ENCODE assay signal across 9 cellular contexts in the genomic region with DNA sequence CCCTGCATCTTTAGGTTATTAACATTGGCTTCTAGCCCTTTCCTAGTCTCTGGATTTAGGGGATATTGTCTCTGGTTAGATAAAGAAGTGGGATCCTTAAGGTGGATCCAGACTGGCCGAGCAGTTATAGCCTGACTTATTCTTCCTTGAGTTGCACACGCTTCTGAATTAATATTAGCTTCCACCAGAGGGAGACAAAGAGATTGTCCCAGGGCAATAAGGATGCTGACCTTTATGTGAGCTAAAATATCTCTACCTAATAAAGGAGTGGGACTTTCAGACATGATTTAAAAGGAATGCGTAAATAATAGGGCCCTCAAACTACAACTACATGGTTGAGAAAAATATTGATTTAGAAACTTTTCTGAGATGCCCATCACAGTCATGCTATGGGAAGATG.
A peak's percentile ranks its signal among the peaks of the same experiment; 100 is the strongest.
DNase-seq lines count a peak whose midpoint lies in the region; ATAC-seq and TF ChIP-seq lines count a peak whose summit lies in the region.
"Had no signal": no experiment of that assay in that cellular context is flagged by ENCODE, and none has a peak within 500 bp of the region (broad histone marks: within the 10 kb centered on the region; RNA-seq: fewer than 3 reads in every experiment).

No MANE protein-coding gene starts in this region.

- peak; percentile 84 for ATAC-seq in HG03025 (IDR thresholded peaks at IDR 0.05; ENCODE audit: low FRiP score, unreplicated experiment)
- no peak for ATAC-seq in effector memory CD8-positive, alpha-beta T cell (replicated peaks)

- no peaks in the 10 kb centered on the region for H3K27me3 Mint-ChIP-seq in effector memory CD8-positive, alpha-beta T cell
- H3K27me3 Mint-ChIP-seq in CD8-positive, alpha-beta memory T cell, result no peaks in the 10 kb centered on the region

- H3K27ac ChIP-seq in CD8-positive, alpha-beta memory T cell (ENCODE audit: low read depth, low read length), result no peak overlapping the region
- H3K27ac ChIP-seq: skin epidermis had no signal

- CTCF ChIA-PET in CD8-positive, alpha-beta memory T cell (lab: Charles Lee), result no interaction called here

- peaks cover 0 to 3% of the 10 kb centered on the region in 2 donors for H3K9me3 Mint-ChIP-seq in effector memory CD8-positive, alpha-beta T cell
- H3K9me3 Mint-ChIP-seq in CD8-positive, alpha-beta memory T cell, result peaks cover 0 to 2% (median 0%) of the 10 kb centered on the region in 5 donors

- no peaks in the 10 kb centered on the region for H3K36me3 ChIP-seq in CD8-positive, alpha-beta memory T cell (ENCODE audit: insufficient read depth, low read length)

- no peaks in the 10 kb centered on the region for H3K27me3 ChIP-seq in CD8-positive, alpha-beta memory T cell (ENCODE audit: insufficient read depth, low read length, poor library complexity, severe bottlenecking)

- H3K4me3 ChIP-seq in fibroblast of pulmonary artery (replicated peaks; ENCODE audit: low read depth, low read length), result no peak overlapping the region
- H3K4me3 ChIP-seq in CD8-positive, alpha-beta memory T cell (ENCODE audit: low read length), result no peak overlapping the region
- H3K4me3 ChIP-seq: skin epidermis had no signal

- DNase-seq in SIG-M5 treated with dmso at 0.1 percent for 504 hours (lab: John Stamatoyannopoulos, UW; ENCODE audit: unreplicated experiment), result peak; percentile 43
- DNase-seq in SIG-M5 (lab: John Stamatoyannopoulos, UW), result no peak
- peak; percentile 26 for DNase-seq in NCI-H82 treated with DMSO at 0.1 percent for 48 hours (lab: John Stamatoyannopoulos, UW; ENCODE audit: unreplicated experiment)
- peak; percentile 37 for DNase-seq in fibroblast of pulmonary artery (ENCODE audit: low read depth)
- DNase-seq in effector memory CD8-positive, alpha-beta T cell, result no peak
- DNase-seq in occipital lobe (lab: John Stamatoyannopoulos, UW), result no peak
- DNase-seq in CD8-positive, alpha-beta memory T cell, result no peak

- no peaks in the 10 kb centered on the region for H3K9me3 ChIP-seq in CD8-positive, alpha-beta memory T cell (ENCODE audit: low read length)

- no peaks in the 10 kb centered on the region for H3K4me1 Mint-ChIP-seq in effector memory CD8-positive, alpha-beta T cell (ENCODE audit: low read depth in 2 of 2)
- no peaks in the 10 kb centered on the region for H3K4me1 Mint-ChIP-seq in CD8-positive, alpha-beta memory T cell

- no peak overlapping the region for H3K4me3 Mint-ChIP-seq in effector memory CD8-positive, alpha-beta T cell
- no peak overlapping the region for H3K4me3 Mint-ChIP-seq in CD8-positive, alpha-beta memory T cell

- no peaks in the 10 kb centered on the region for H3K4me1 ChIP-seq in CD8-positive, alpha-beta memory T cell (ENCODE audit: insufficient read depth, low read length)

- H3K36me3 Mint-ChIP-seq in effector memory CD8-positive, alpha-beta T cell (ENCODE audit: insufficient read depth), result no peaks in the 10 kb centered on the region
- no peaks in the 10 kb centered on the region for H3K36me3 Mint-ChIP-seq in CD8-positive, alpha-beta memory T cell

- peak; percentile 45 for TF ChIP-seq CTCF in fibroblast of pulmonary artery (IDR thresholded peaks at IDR 0.05; ENCODE audit: low read length, missing control alignments)

- H3K27ac Mint-ChIP-seq in effector memory CD8-positive, alpha-beta T cell, result no peak overlapping the region
- no peak overlapping the region for H3K27ac Mint-ChIP-seq in CD8-positive, alpha-beta memory T cell

- POLR2A ChIA-PET in CD8-positive, alpha-beta memory T cell (lab: Charles Lee), result no interaction called here

Comparison
In these comparisons a context has a peak if more than half of its experiments do, and no peak if none do; other contexts are left out.
1. DNase-seq: peak in SIG-M5 treated with dmso at 0.1 percent for 504 hours (single experiment), NCI-H82 treated with DMSO at 0.1 percent for 48 hours (single experiment) and fibroblast of pulmonary artery (single experiment); none in SIG-M5 (single experiment), effector memory CD8-positive, alpha-beta T cell (0 of 3), occipital lobe (single experiment) and CD8-positive, alpha-beta memory T cell (0 of 5).